9 cellular contexts compared by ENCODE assay signal in genomic region chr11:62543680-62544444, GRCh38. TPM values are rescaled to one million over a fixed set of nuclear protein-coding genes. Genes with fewer than 3 reads are reported as not detected.
DNase-seq lines count a peak whose midpoint lies in the region; ATAC-seq and TF ChIP-seq lines count a peak whose summit lies in the region.
"Had no signal": no experiment of that assay in that cellular context is flagged by ENCODE, and none has a peak within 500 bp of the region (broad histone marks: within the 10 kb centered on the region; RNA-seq: fewer than 3 reads in every experiment).

No MANE protein-coding gene starts in this region.

- H3K9me3 Mint-ChIP-seq in WTC11, result no peaks in the 10 kb centered on the region
- H3K9me3 Mint-ChIP-seq: neural crest cell had no signal

- POLR2A ChIA-PET in WTC11 (lab: Charles Lee), result interaction anchor here (1.2 to 2.0 kb wide), 4 partner anchors 12 to 48 kb away, joined by 3 to 9 read pairs (median 4); partner anchors contain the start of gene TUT1

- H3K9me3 ChIP-seq in skeletal muscle satellite cell (replicated peaks; ENCODE audit: low read length) (no peaks in the 10 kb centered on the region), WERI-Rb-1 (ENCODE audit: severe bottlenecking) (no peaks in the 10 kb centered on the region)

- H3K27me3 Mint-ChIP-seq in WTC11 (ENCODE audit: low read depth), result peaks cover 74% of the 10 kb centered on the region

- H3K4me1 Mint-ChIP-seq in WTC11, result peaks cover 45% of the 10 kb centered on the region

- peaks cover 59% of the 10 kb centered on the region for H3K4me1 ChIP-seq in skeletal muscle satellite cell (ENCODE audit: control insufficient read depth, insufficient read depth, low read length)

- H3K27ac ChIP-seq in WERI-Rb-1, result no peak overlapping the region

- H3K4me3 ChIP-seq in fibroblast of the aortic adventitia (ENCODE audit: low read depth, low read length), result peak overlapping the region; percentile 93
- H3K4me3 ChIP-seq in skeletal muscle satellite cell (ENCODE audit: low read length), result peak overlapping the region; percentile 97
- no peak overlapping the region for H3K4me3 ChIP-seq in WERI-Rb-1 (ENCODE audit: low read depth, low read length)

- H3K27ac Mint-ChIP-seq in WTC11, result no peak overlapping the region

- H3K36me3 Mint-ChIP-seq in WTC11, result no peaks in the 10 kb centered on the region

- no peak for ATAC-seq in WTC11
- no peak for ATAC-seq in HG03565 (IDR thresholded peaks at IDR 0.05; ENCODE audit: unreplicated experiment)
- no peak for ATAC-seq in GM18519 (IDR thresholded peaks at IDR 0.05; ENCODE audit: low FRiP score, unreplicated experiment)

- H3K4me3 Mint-ChIP-seq in WTC11, result peak overlapping the region; percentile 82

- no peak for TF ChIP-seq CTCF in GM20000 (IDR thresholded peaks at IDR 0.05; ENCODE audit: extremely low read depth, missing control alignments)
- TF ChIP-seq CTCF in WTC11 (IDR thresholded peaks at IDR 0.05), result no peak
- no peak for TF ChIP-seq CTCF in fibroblast of the aortic adventitia (IDR thresholded peaks at IDR 0.05; ENCODE audit: insufficient read depth, low read length)
- TF ChIP-seq CTCF in WERI-Rb-1 (IDR thresholded peaks at IDR 0.05; ENCODE audit: low read depth, low read length), result no peak

- H3K27me3 ChIP-seq in skeletal muscle satellite cell (ENCODE audit: control insufficient read depth, insufficient read depth, low read length) (no peaks in the 10 kb centered on the region), WERI-Rb-1 (ENCODE audit: insufficient read depth, low read depth, severe bottlenecking) (peaks cover 34% of the 10 kb centered on the region)

- CTCF ChIA-PET in WTC11 (lab: Charles Lee), result interaction anchor here (0.6 to 13.3 kb wide), 28 partner anchors 12 to 341 kb away, joined by 3 to 552 read pairs (median 14); partner anchors contain the start of genes B3GAT3, EEF1G, EML3 and LBHD1

- H3K36me3 ChIP-seq in skeletal muscle satellite cell (ENCODE audit: insufficient read depth, low read length) (peaks cover 41% of the 10 kb centered on the region), WERI-Rb-1 (no peaks in the 10 kb centered on the region)

- peak overlapping the region; percentile 96 for H3K4me2 ChIP-seq in skeletal muscle satellite cell (ENCODE audit: low read length)

- DNase-seq in GM20000 (ENCODE audit: low spot score) (peak; percentile 20), WTC11 (ENCODE audit: low spot score) (no peak), fibroblast of the aortic adventitia (ENCODE audit: low read depth) (peak; percentile 15), NCI-H2081 (lab: John Stamatoyannopoulos, UW) (no peak), WERI-Rb-1 (no peak)

- H3K9ac ChIP-seq in skeletal muscle satellite cell (ENCODE audit: low read depth, low read length), result peak overlapping the region; percentile 95

TF ChIP-seq in WTC11, 78 proteins besides CTCF, POLR2A, EP300 and RAD21:
- TF ChIP-seq ZBTB43 (CRISPR knock-in tag; IDR thresholded peaks at IDR 0.05), result no peak
- TF ChIP-seq FOXK1 (CRISPR knock-in tag; IDR thresholded peaks at IDR 0.05), result no peak
- no peak for TF ChIP-seq IRF1 (CRISPR knock-in tag; IDR thresholded peaks at IDR 0.05)
- no peak for TF ChIP-seq MAX (CRISPR knock-in tag; IDR thresholded peaks at IDR 0.05)
- no peak for TF ChIP-seq PRRX2 (CRISPR knock-in tag; IDR thresholded peaks at IDR 0.05)
- TF ChIP-seq ATF3 (CRISPR knock-in tag; conservative IDR thresholded peaks at IDR 0.05), result no peak
- TF ChIP-seq EMX1 (CRISPR knock-in tag; IDR thresholded peaks at IDR 0.05), result no peak
- no peak for TF ChIP-seq AR (CRISPR knock-in tag; IDR thresholded peaks at IDR 0.05)

RNA-seq across cellular contexts. Expression of gene AHNAK, which starts 2.7 kb away (rescaled TPM):
- 10.9 to 21.0 TPM (median 11.5 TPM) in 3 replicates for total RNA-seq in WTC11 (2021)
- 737 and 1,851 TPM in 2 replicates for total RNA-seq in fibroblast of the aortic adventitia (ENCODE audit: low replicate concordance)
- 722 and 788 TPM in 2 replicates for total RNA-seq in skeletal muscle satellite cell (2012; rRNA removed)

RNA-seq across cellular contexts. Expression of gene EEF1G, which starts 29.8 kb away (rescaled TPM):
- total RNA-seq in WTC11 (2021), result 1,667 to 1,857 TPM (median 1,846 TPM) in 3 replicates
- total RNA-seq in fibroblast of the aortic adventitia (ENCODE audit: low replicate concordance), result 1,443 and 1,493 TPM in 2 replicates
- 999 and 1,397 TPM in 2 replicates for total RNA-seq in skeletal muscle satellite cell (2012; rRNA removed)

RNA-seq across cellular contexts. Expression of gene TUT1, which starts 47.5 kb away (rescaled TPM):
- total RNA-seq in WTC11 (2021) (35.3 to 40.0 TPM (median 37.3 TPM) in 3 replicates), fibroblast of the aortic adventitia (ENCODE audit: low replicate concordance) (4.5 and 9.4 TPM in 2 replicates)
- 6.1 and 8.1 TPM in 2 replicates for total RNA-seq in skeletal muscle satellite cell (2012; rRNA removed)

RNA-seq across cellular contexts. Expression of gene MTA2, which starts 57.8 kb away (rescaled TPM):
- total RNA-seq in WTC11 (2021) (101 to 115 TPM (median 103 TPM) in 3 replicates), fibroblast of the aortic adventitia (ENCODE audit: low replicate concordance) (46.2 and 110 TPM in 2 replicates)
- 90.0 and 104 TPM in 2 replicates for total RNA-seq in skeletal muscle satellite cell (2012; rRNA removed)

Comparison
In these comparisons a context has a peak if more than half of its experiments do, and no peak if none do; other contexts are left out.
1. DNase-seq: peak in GM20000 (single experiment) and fibroblast of the aortic adventitia (single experiment); none in WTC11 (single experiment), NCI-H2081 (0 of 2) and WERI-Rb-1 (single experiment).
2. RNA of gene AHNAK, which starts 2.7 kb away (total RNA-seq): 737 to 1,851 TPM in fibroblast of the aortic adventitia; 10.9 to 21.0 TPM in WTC11; every median in the first group is over 10 times any median in the second.